8 cellular contexts compared by ENCODE assay signal in genomic region chr13:26222523-26223046, GRCh38. TPM values are rescaled to one million over a fixed set of nuclear protein-coding genes. Genes with fewer than 3 reads are reported as not detected.
A peak's percentile ranks its signal among the peaks of the same experiment; 100 is the strongest.
DNase-seq lines count a peak whose midpoint lies in the region; ATAC-seq and TF ChIP-seq lines count a peak whose summit lies in the region.

No MANE protein-coding gene starts in this region.

- H3K4me2 ChIP-seq in osteoblast (ENCODE audit: insufficient read depth, low read length): peak overlapping the region; percentile 85

- 19 to 22% methylated on average over 15 of the region's 16 CpGs for WGBS in esophagus squamous epithelium, 2 donors

- peaks cover 22% of the 10 kb centered on the region for H3K79me2 ChIP-seq in osteoblast (ENCODE audit: insufficient read depth, low read length)

- intact Hi-C loops in esophagus squamous epithelium (cut with DNase I) (no loop called here), posterior vena cava (cut with DNase I) (no loop called here)

- no peak for TF ChIP-seq POLR2A in esophagus squamous epithelium (IDR thresholded peaks at IDR 0.05)

- H3K36me3 ChIP-seq in RWPE2 (ENCODE audit: low read depth) (peaks cover 35% of the 10 kb centered on the region), esophagus squamous epithelium (peaks cover under 1 to 26% (median 2%) of the 10 kb centered on the region in 3 donors), osteoblast (ENCODE audit: insufficient read depth, low read length) (peaks cover 20% of the 10 kb centered on the region)

- DNase-seq in DMS53 (lab: John Stamatoyannopoulos, UW) (peak; percentile 47), DMS53 treated with DMSO at 0.1 percent for 48 hours (lab: John Stamatoyannopoulos, UW; ENCODE audit: unreplicated experiment) (no peak), RWPE2 (ENCODE audit: low spot score) (no peak), esophagus squamous epithelium (lab: John Stamatoyannopoulos, UW) (no peak), osteoblast (ENCODE audit: insufficient read length, low spot score, missing footprints) (no peak), posterior vena cava (ENCODE audit: low spot score) (no peak)

- TF ChIP-seq CTCF in RWPE2 (IDR thresholded peaks at IDR 0.05; ENCODE audit: poor library complexity, severe bottlenecking): no peak
- no peak for TF ChIP-seq CTCF in esophagus squamous epithelium (IDR thresholded peaks at IDR 0.05)
- no peak for TF ChIP-seq CTCF in osteoblast (IDR thresholded peaks at IDR 0.05; ENCODE audit: extremely low read depth, low read depth, low read length)

- H3K27ac ChIP-seq in RWPE2 (ENCODE audit: poor library complexity, severe bottlenecking) (peak overlapping the region; percentile 78), esophagus squamous epithelium (peak overlapping the region; percentile 95 to 98 (median 97)), osteoblast (ENCODE audit: low read depth, low read length) (peak overlapping the region; percentile 89)

- peaks cover 14% of the 10 kb centered on the region for H3K4me1 ChIP-seq in RWPE2 (ENCODE audit: insufficient read depth, poor library complexity, severe bottlenecking)
- peaks cover 9 to 30% (median 13%) of the 10 kb centered on the region in 3 donors for H3K4me1 ChIP-seq in esophagus squamous epithelium
- H3K4me1 ChIP-seq in osteoblast (ENCODE audit: insufficient read depth, low read length): peaks cover 23% of the 10 kb centered on the region

- peaks cover 7% of the 10 kb centered on the region for H4K20me1 ChIP-seq in osteoblast (ENCODE audit: insufficient read depth, low read length)

- H3K4me3 ChIP-seq in RWPE2 (ENCODE audit: severe bottlenecking) (peak overlapping the region; percentile 97), esophagus squamous epithelium (peak overlapping the region; percentile 81 to 96 (median 92)), osteoblast (ENCODE audit: insufficient read depth, low read length) (peak overlapping the region; percentile 88)

- ATAC-seq in HG02798 (IDR thresholded peaks at IDR 0.05; ENCODE audit: poor library complexity, unreplicated experiment): peak; percentile 51
- ATAC-seq in RWPE2 (ENCODE audit: low read depth): peak; percentile 13; the same call in 2 of the 3 replicates
- ATAC-seq in GM21360 (IDR thresholded peaks at IDR 0.05; ENCODE audit: unreplicated experiment): no peak

- no peaks in the 10 kb centered on the region for H3K9me3 ChIP-seq in RWPE2 (ENCODE audit: severe bottlenecking)
- H3K9me3 ChIP-seq in esophagus squamous epithelium: no peaks in the 10 kb centered on the region
- H3K9me3 ChIP-seq in osteoblast (ENCODE audit: low read depth, low read length): no peaks in the 10 kb centered on the region

- H2AFZ ChIP-seq in osteoblast (ENCODE audit: low read length): peak overlapping the region; percentile 96

- H3K27me3 ChIP-seq in RWPE2 (ENCODE audit: insufficient read depth, poor library complexity, severe bottlenecking) (no peaks in the 10 kb centered on the region), esophagus squamous epithelium (peaks cover 0 to 5% (median 0%) of the 10 kb centered on the region in 4 donors), osteoblast (ENCODE audit: insufficient read depth, low read length) (peaks cover 2% of the 10 kb centered on the region)

RNA-seq across cellular contexts. Expression of gene RNF6, which starts 0.5 kb away (rescaled TPM):
- total RNA-seq in esophagus squamous epithelium: 10 to 100 TPM; 23.4 to 41.4 (median 29.6) TPM
- total RNA-seq in osteoblast: 38.9 and 52.5 TPM in 2 replicates
- 10 to 100 TPM; 24.5 to 30.9 TPM for total RNA-seq in posterior vena cava

RNA-seq across cellular contexts. Expression of gene CDK8, which starts 31.3 kb away (rescaled TPM):
- 10 to 100 TPM in 3 of 4 donors, 1 to 10 TPM in 1; 8.0 to 16.8 (median 12.7) TPM for total RNA-seq in esophagus squamous epithelium
- 17.7 and 20.0 TPM in 2 replicates for total RNA-seq in osteoblast
- total RNA-seq in posterior vena cava: 10 to 100 TPM; 12.5 to 14.4 TPM
